In genomic region chr17:77427471-77427991, GRCh38 we compare ENCODE assay signal across 9 cellular contexts.
DNase-seq lines count a peak whose midpoint lies in the region; ATAC-seq and TF ChIP-seq lines count a peak whose summit lies in the region.
"Had no signal": no experiment of that assay in that cellular context is flagged by ENCODE, and none has a peak within 500 bp of the region (broad histone marks: within the 10 kb centered on the region; RNA-seq: fewer than 3 reads in every experiment).

No MANE protein-coding gene starts in this region.

- ATAC-seq in HG03175 (IDR thresholded peaks at IDR 0.05; ENCODE audit: unreplicated experiment) = no peak
- ATAC-seq in HG03457 (IDR thresholded peaks at IDR 0.05; ENCODE audit: unreplicated experiment) = no peak

- no peak overlapping the region for H3K4me3 Mint-ChIP-seq in Caco-2 (ENCODE audit: unreplicated experiment)

- H3K27me3 Mint-ChIP-seq in Caco-2 (ENCODE audit: insufficient read depth, unreplicated experiment) = no peaks in the 10 kb centered on the region

- H3K4me1 Mint-ChIP-seq in Caco-2 (ENCODE audit: low read depth, unreplicated experiment) = peaks cover 24% of the 10 kb centered on the region

- H3K27ac ChIP-seq in RWPE1 = peak overlapping the region; percentile 98

- POLR2A ChIA-PET in Caco-2 (lab: Charles Lee) = no interaction called here
- POLR2A ChIA-PET in RWPE1 (lab: Yijun Ruan, JAX; ENCODE audit: low non-redundant PET) = interaction anchor here (0.7 to 0.9 kb wide), 2 partner anchors 9 to 531 kb away, joined by 3 to 4 read pairs; partner anchors contain the start of gene TNRC6C

- BruUV-seq in Caco-2 (replicated peaks; lab: Mats Ljungman, UMichigan) = no TSS peak

- TF ChIP-seq CTCF in Caco-2 (IDR thresholded peaks at IDR 0.05; ENCODE audit: insufficient read depth in 1 of 2, low read depth in 1 of 2, low read length in 1 of 2, severe bottlenecking in 1 of 2, unreplicated experiment in 1 of 2) (no peak), RWPE1 (conservative IDR thresholded peaks at IDR 0.05; ENCODE audit: low read depth) (no peak), fibroblast of pulmonary artery (IDR thresholded peaks at IDR 0.05; ENCODE audit: low read length, missing control alignments) (no peak)

- H3K4me3 ChIP-seq in Caco-2 (ENCODE audit: low read depth, low read length) (no peak overlapping the region), fibroblast of pulmonary artery (replicated peaks; ENCODE audit: low read depth, low read length) (no peak overlapping the region)

- H3K27ac Mint-ChIP-seq in Caco-2 (ENCODE audit: unreplicated experiment) = peak overlapping the region; percentile 71

- no peaks in the 10 kb centered on the region for H3K27me3 ChIP-seq in Caco-2 (replicated peaks; ENCODE audit: control insufficient read depth, insufficient read depth, low read length)

- H3K36me3 ChIP-seq in Caco-2 (ENCODE audit: control insufficient read depth, insufficient read depth, low read length) = no peaks in the 10 kb centered on the region; the same call in 1 of the 2 replicates

- H3K9me3 Mint-ChIP-seq in Caco-2 (ENCODE audit: unreplicated experiment) = no peaks in the 10 kb centered on the region
- H3K9me3 Mint-ChIP-seq: neural crest cell had no signal

- H3K36me3 Mint-ChIP-seq in Caco-2 (ENCODE audit: insufficient read depth, unreplicated experiment) = peaks cover 21% of the 10 kb centered on the region

- intact Hi-C loops in Caco-2 (cut with micrococcal nuclease; ENCODE audit: unreplicated experiment) = no loop called here
- intact Hi-C loops in posterior vena cava (cut with DNase I) = loop anchor here in 1 of 2 donors (5.0 kb wide), 1 partner anchor 95 kb away; no protein-coding TSS in a partner anchor

- H3K4me1 ChIP-seq in Caco-2 = peaks cover 32% of the 10 kb centered on the region

- H3K9me3 ChIP-seq in Caco-2 = no peaks in the 10 kb centered on the region

- no peak for DNase-seq in Caco-2
- peak; percentile 63 for DNase-seq in RWPE1 (ENCODE audit: low spot score)
- DNase-seq in fibroblast of pulmonary artery (ENCODE audit: low read depth) = peak; percentile 77
- DNase-seq in posterior vena cava (ENCODE audit: low spot score) = peak; percentile 91
- DNase-seq in Kasumi-1 (lab: John Stamatoyannopoulos, UW) = no peak
- DNase-seq in GM19240 (ENCODE audit: insufficient read length, low spot score) = no peak

- CTCF ChIA-PET in Caco-2 (lab: Charles Lee) (no interaction called here), RWPE1 (lab: Yijun Ruan, JAX) (interaction anchor here (0.6 to 2.2 kb wide), 3 partner anchors 67 to 702 kb away, joined by 4 to 6 read pairs (median 5); no protein-coding TSS in a partner anchor)

Comparison
In these comparisons a context has a peak if more than half of its experiments do, and no peak if none do; other contexts are left out.
1. DNase-seq: peak in RWPE1 (single experiment), fibroblast of pulmonary artery (single experiment) and posterior vena cava (single experiment); none in Caco-2 (0 of 2), Kasumi-1 (0 of 2) and GM19240 (single experiment).